ENCODE assay signal across 29 cellular contexts in the genomic region with DNA sequence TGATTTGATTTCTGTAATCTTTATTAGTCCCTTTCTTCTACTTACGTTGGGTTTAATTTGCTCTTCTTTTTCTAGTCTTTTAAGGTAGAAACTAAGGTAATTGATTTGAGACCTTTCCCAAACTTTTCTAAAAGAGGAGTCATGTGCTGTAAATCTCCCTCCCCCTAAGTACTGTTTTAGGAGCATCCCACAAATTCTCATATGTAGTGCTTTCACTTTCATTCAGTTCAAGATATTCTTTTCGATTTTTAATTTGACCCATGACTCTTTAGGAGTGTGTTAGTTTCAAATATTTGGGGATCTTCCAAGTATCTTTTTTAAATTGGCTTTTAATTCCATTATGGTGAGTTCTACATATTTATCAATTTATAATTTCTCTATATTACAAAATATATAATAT.
"Had no signal": no experiment of that assay in that cellular context is flagged by ENCODE, and none has a peak within 500 bp of the region (broad histone marks: within the 10 kb centered on the region; RNA-seq: fewer than 3 reads in every experiment).

No MANE protein-coding gene starts in this region.

- H3K27ac ChIP-seq: stomach, suprapubic skin, testis, thoracic aorta, thyroid gland, tibial artery, tibial nerve, transverse colon, upper lobe of left lung, upper lobe of right lung, uterus, vagina had no signal

- H3K4me1 ChIP-seq: stomach, suprapubic skin, testis, thyroid gland, tibial artery, tibial nerve, transverse colon, upper lobe of left lung, upper lobe of right lung, uterus, vagina had no signal

- H3K9me3 ChIP-seq: stomach, suprapubic skin, testis, thyroid gland, upper lobe of right lung, vagina had no signal

- H3K27me3 Mint-ChIP-seq: stimulated activated memory B cell treated with anti-CD40 and anti-IgM and Interleukin-4, amounts not matched to agents 10 μg/mL and 1 μg/mL and 100 μg/mL, for 72 hours; stimulated activated naive B cell treated with anti-CD40 and anti-IgM and Interleukin-4, amounts not matched to agents 10 μg/mL and 1 μg/mL and 100 μg/mL, for 72 hours; stimulated activated naive CD8-positive, alpha-beta T cell treated with anti-CD3 and anti-CD28 coated beads, Interleukin-15, amount 100 ng/mL, for 72 hours; stimulated activated naive CD8-positive, alpha-beta T cell treated with anti-CD3 and anti-CD28 coated beads, Interleukin-15, Interleukin-2, amounts not matched to agents 100 ng/mL and 50 ng/mL, for 24 hours; type B pancreatic cell had no signal

- FAIRE-seq: urothelium cell line had no signal

- H3K9me3 Mint-ChIP-seq: type B pancreatic cell had no signal

- H3K4me1 Mint-ChIP-seq: stimulated activated effector memory CD8-positive, alpha-beta T cell treated with anti-CD3 and anti-CD28 coated beads, Interleukin-12 subunit alpha, Interleukin-12 subunit beta, amount 100 ng/mL, for 72 hours; stimulated activated memory B cell treated with anti-CD40 and anti-IgM and Interleukin-4, amounts not matched to agents 10 μg/mL and 1 μg/mL and 100 μg/mL, for 72 hours; stimulated activated naive B cell treated with anti-CD40 and anti-IgM and Interleukin-4, amounts not matched to agents 10 μg/mL and 1 μg/mL and 100 μg/mL, for 72 hours; stimulated activated naive CD8-positive, alpha-beta T cell treated with anti-CD3 and anti-CD28 coated beads, Interleukin-15, amount 100 ng/mL, for 72 hours had no signal

- DNase-seq: stimulated activated CD4-positive, alpha-beta T cell treated with anti-CD3 and anti-CD28 coated beads, Interleukin-2, amount 100 ng/mL, for 48 hours; stimulated activated CD4-positive, alpha-beta T cell treated with anti-CD3 and anti-CD28 coated beads, Interleukin-4, amount 100 ng/mL, for 1 hour; stimulated activated CD4-positive, alpha-beta T cell treated with anti-CD3 and anti-CD28 coated beads, Interleukin-4, amount 100 ng/mL, for 24 hours; stimulated activated CD4-positive, alpha-beta T cell treated with anti-CD3 and anti-CD28 coated beads, Interleukin-4, amount 100 ng/mL, for 4 hours; stimulated activated CD8-positive, alpha-beta memory T cell treated with anti-CD3 and anti-CD28 coated beads, Interleukin-4, amount 100 ng/mL, for 48 hours; stimulated activated naive B cell treated with anti-CD40 and anti-IgM and Interleukin-4, amounts not matched to agents 10 μg/mL and 1 μg/mL and 100 μg/mL, for 72 hours; stimulated activated naive CD4-positive, alpha-beta T cell; stimulated activated naive CD4-positive, alpha-beta T cell treated with Interleukin-2 at 50 U/mL for 16 hours; stimulated activated naive CD8-positive, alpha-beta T cell treated with anti-CD3 and anti-CD28 coated beads, Interleukin-15, amount 100 ng/mL, for 72 hours; stimulated activated naive CD8-positive, alpha-beta T cell treated with anti-CD3 and anti-CD28 coated beads, Interleukin-15, Interleukin-2, amounts not matched to agents 100 U/mL and 50 U/mL, for 24 hours; stomach; substantia nigra; testis; thyroid gland; tibial artery; transverse colon; trophoblast cell; upper lobe of left lung; upper lobe of right lung; uterus had no signal

- H3K27ac Mint-ChIP-seq: stimulated activated effector memory CD8-positive, alpha-beta T cell treated with anti-CD3 and anti-CD28 coated beads, Interleukin-12 subunit alpha, Interleukin-12 subunit beta, amount 100 ng/mL, for 72 hours; stimulated activated memory B cell treated with anti-CD40 and anti-IgM and Interleukin-4, amounts not matched to agents 10 μg/mL and 1 μg/mL and 100 μg/mL, for 72 hours; stimulated activated naive B cell treated with anti-CD40 and anti-IgM and Interleukin-4, amounts not matched to agents 10 μg/mL and 1 μg/mL and 100 μg/mL, for 72 hours; stimulated activated naive CD8-positive, alpha-beta T cell treated with anti-CD3 and anti-CD28 coated beads, Interleukin-15, amount 100 ng/mL, for 72 hours; stimulated activated naive CD8-positive, alpha-beta T cell treated with anti-CD3 and anti-CD28 coated beads, Interleukin-15, Interleukin-2, amounts not matched to agents 100 ng/mL and 50 ng/mL, for 24 hours; type B pancreatic cell had no signal

- H3K27me3 ChIP-seq: stomach, suprapubic skin, testis, thyroid gland, tibial artery, tibial nerve, transverse colon, upper lobe of left lung, upper lobe of right lung, uterus, vagina had no signal

- H3K36me3 ChIP-seq: stomach, suprapubic skin, thoracic aorta, thyroid gland, tibial artery, tibial nerve, transverse colon, upper lobe of left lung, upper lobe of right lung, uterus, vagina had no signal

- ATAC-seq: stimulated activated effector memory CD8-positive, alpha-beta T cell treated with anti-CD3 and anti-CD28 coated beads, Interleukin-12 subunit alpha, Interleukin-12 subunit beta, amount 100 ng/mL, for 72 hours; stimulated activated memory B cell treated with anti-CD40 and anti-IgM and Interleukin-4, amounts not matched to agents 10 μg/mL and 1 μg/mL and 100 μg/mL, for 72 hours; stimulated activated naive B cell treated with anti-CD40 and anti-IgM and Interleukin-4, amounts not matched to agents 10 μg/mL and 1 μg/mL and 100 μg/mL, for 72 hours; stimulated activated naive CD8-positive, alpha-beta T cell treated with anti-CD3 and anti-CD28 coated beads, Interleukin-15, amount 100 ng/mL, for 72 hours; stimulated activated naive CD8-positive, alpha-beta T cell treated with anti-CD3 and anti-CD28 coated beads, Interleukin-15, Interleukin-2, amounts not matched to agents 100 U/mL and 50 U/mL, for 24 hours; upper lobe of right lung had no signal

- H3K4me3 ChIP-seq: stomach, suprapubic skin, testis, thoracic aorta, thyroid gland, tibial artery, tibial nerve, transverse colon, upper lobe of left lung, upper lobe of right lung, uterus, vagina had no signal

- H3K4me3 Mint-ChIP-seq: stimulated activated effector memory CD8-positive, alpha-beta T cell treated with anti-CD3 and anti-CD28 coated beads, Interleukin-12 subunit alpha, Interleukin-12 subunit beta, amount 100 ng/mL, for 72 hours; stimulated activated memory B cell treated with anti-CD40 and anti-IgM and Interleukin-4, amounts not matched to agents 10 μg/mL and 1 μg/mL and 100 μg/mL, for 72 hours; stimulated activated naive B cell treated with anti-CD40 and anti-IgM and Interleukin-4, amounts not matched to agents 10 μg/mL and 1 μg/mL and 100 μg/mL, for 72 hours; stimulated activated naive CD8-positive, alpha-beta T cell treated with anti-CD3 and anti-CD28 coated beads, Interleukin-15, amount 100 ng/mL, for 72 hours; stimulated activated naive CD8-positive, alpha-beta T cell treated with anti-CD3 and anti-CD28 coated beads, Interleukin-15, Interleukin-2, amounts not matched to agents 100 ng/mL and 50 ng/mL, for 24 hours; type B pancreatic cell had no signal

- H3K36me3 Mint-ChIP-seq: stimulated activated effector memory CD8-positive, alpha-beta T cell treated with anti-CD3 and anti-CD28 coated beads, Interleukin-12 subunit alpha, Interleukin-12 subunit beta, amount 100 ng/mL, for 72 hours; type B pancreatic cell had no signal
